In the genomic region with DNA sequence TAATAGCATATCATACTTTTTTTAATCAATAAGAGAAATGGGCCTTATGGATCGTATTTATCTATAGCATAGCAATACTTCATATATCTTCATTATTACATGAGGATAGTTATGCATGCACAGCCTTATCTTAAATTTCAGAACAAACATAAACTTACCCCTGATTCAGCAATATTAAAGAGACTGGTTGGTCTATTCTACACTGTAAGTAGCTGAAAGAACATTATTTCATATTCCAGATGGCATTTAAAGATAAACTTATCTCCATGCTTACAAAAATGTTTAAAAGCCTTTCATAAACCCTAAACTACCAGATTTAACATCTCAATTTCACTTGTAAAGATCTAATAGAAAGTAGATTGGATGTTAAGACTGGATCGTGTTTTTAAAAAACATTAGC, we compare ENCODE assay signal across 3 cellular contexts.
TF ChIP-seq lines count a peak whose summit lies in the region.

No MANE protein-coding gene starts in this region.

TF ChIP-seq in HepG2, 621 proteins besides CTCF, POLR2A, EP300 and RAD21 (continues in another document):
- TF ChIP-seq DDIT3 (CRISPR knock-in tag; IDR thresholded peaks at IDR 0.05) (no peak), MAFK (conservative IDR thresholded peaks at IDR 0.05 in 1 of 2, IDR thresholded peaks at IDR 0.05 in 1 of 2; ENCODE audit: low read length in 2 of 2) (peak; percentile 57 to 84; a peak in 3 of 4 replicates), ZNF121 (CRISPR knock-in tag; IDR thresholded peaks at IDR 0.05) (no peak), E2F5 (CRISPR knock-in tag; conservative IDR thresholded peaks at IDR 0.05) (no peak), AFF4 (CRISPR knock-in tag; IDR thresholded peaks at IDR 0.05) (no peak), MAFF (IDR thresholded peaks at IDR 0.05; ENCODE audit: low read depth, low read length) (peak; percentile 75), FOSL1 (CRISPR knock-in tag; IDR thresholded peaks at IDR 0.05; ENCODE audit: borderline replicate concordance) (no peak)

TF ChIP-seq in IMR-90, 13 proteins besides CTCF, POLR2A, EP300 and RAD21:
- TF ChIP-seq NFE2L2 (IDR thresholded peaks at IDR 0.05; ENCODE audit: low read depth, low read length) (no peak), CHD1 (IDR thresholded peaks at IDR 0.05; ENCODE audit: low read depth, low read length) (no peak), MAFK (IDR thresholded peaks at IDR 0.05; ENCODE audit: low read depth, low read length) (peak; percentile 74), RFX5 (IDR thresholded peaks at IDR 0.05; ENCODE audit: low read depth, low read length) (no peak)

TF ChIP-seq in K562, 482 proteins besides CTCF, POLR2A, EP300 and RAD21:
- TF ChIP-seq, protein P1, sequence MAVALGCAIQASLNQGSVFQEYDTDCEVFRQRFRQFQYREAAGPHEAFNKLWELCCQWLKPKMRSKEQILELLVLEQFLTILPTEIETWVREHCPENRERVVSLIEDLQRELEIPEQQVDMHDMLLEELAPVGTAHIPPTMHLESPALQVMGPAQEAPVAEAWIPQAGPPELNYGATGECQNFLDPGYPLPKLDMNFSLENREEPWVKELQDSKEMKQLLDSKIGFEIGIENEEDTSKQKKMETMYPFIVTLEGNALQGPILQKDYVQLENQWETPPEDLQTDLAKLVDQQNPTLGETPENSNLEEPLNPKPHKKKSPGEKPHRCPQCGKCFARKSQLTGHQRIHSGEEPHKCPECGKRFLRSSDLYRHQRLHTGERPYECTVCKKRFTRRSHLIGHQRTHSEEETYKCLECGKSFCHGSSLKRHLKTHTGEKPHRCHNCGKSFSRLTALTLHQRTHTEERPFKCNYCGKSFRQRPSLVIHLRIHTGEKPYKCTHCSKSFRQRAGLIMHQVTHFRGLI (CRISPR knock-in tag; IDR thresholded peaks at IDR 0.05) = no peak
- TF ChIP-seq MAFF (IDR thresholded peaks at IDR 0.05; ENCODE audit: low read length) (peak; percentile 46; the same call in 1 of the 2 replicates), MAFG (tag; conservative IDR thresholded peaks at IDR 0.05) (peak; percentile 48), KDM5B (IDR thresholded peaks at IDR 0.05; ENCODE audit: insufficient replicate concordance, low read depth, low read length) (no peak), OTX1 (CRISPR knock-in tag; IDR thresholded peaks at IDR 0.05) (no peak), ZNF316 (IDR thresholded peaks at IDR 0.05) (peak; percentile 77), KDM2B (CRISPR knock-in tag; IDR thresholded peaks at IDR 0.05) (no peak), PRDM10 (IDR thresholded peaks at IDR 0.05; ENCODE audit: partially characterized antibody) (no peak), C11orf30 (IDR thresholded peaks at IDR 0.05; ENCODE audit: low read depth) (peak; percentile 77), POLR2B (IDR thresholded peaks at IDR 0.05; ENCODE audit: low read depth, partially characterized antibody) (no peak), CHD1 (IDR thresholded peaks at IDR 0.05; ENCODE audit: low read length) (no peak), TCFL5 (CRISPR knock-in tag; conservative IDR thresholded peaks at IDR 0.05) (no peak), ZNF778 (CRISPR knock-in tag; IDR thresholded peaks at IDR 0.05) (no peak), CBX2 (IDR thresholded peaks at IDR 0.05; ENCODE audit: insufficient read depth, low read length, poor library complexity, severe bottlenecking) (no peak), MCM5 (IDR thresholded peaks at IDR 0.05; ENCODE audit: low read depth) (no peak), GTF2A2 (tag; IDR thresholded peaks at IDR 0.05) (no peak), ZNF511 (CRISPR knock-in tag; IDR thresholded peaks at IDR 0.05) (no peak)
- TF ChIP-seq, protein P2, sequence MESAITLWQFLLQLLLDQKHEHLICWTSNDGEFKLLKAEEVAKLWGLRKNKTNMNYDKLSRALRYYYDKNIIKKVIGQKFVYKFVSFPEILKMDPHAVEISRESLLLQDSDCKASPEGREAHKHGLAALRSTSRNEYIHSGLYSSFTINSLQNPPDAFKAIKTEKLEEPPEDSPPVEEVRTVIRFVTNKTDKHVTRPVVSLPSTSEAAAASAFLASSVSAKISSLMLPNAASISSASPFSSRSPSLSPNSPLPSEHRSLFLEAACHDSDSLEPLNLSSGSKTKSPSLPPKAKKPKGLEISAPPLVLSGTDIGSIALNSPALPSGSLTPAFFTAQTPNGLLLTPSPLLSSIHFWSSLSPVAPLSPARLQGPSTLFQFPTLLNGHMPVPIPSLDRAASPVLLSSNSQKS (CRISPR knock-in tag; IDR thresholded peaks at IDR 0.05) = no peak
